10 cellular contexts compared by ENCODE assay signal in genomic region chr7:100166317-100166940, GRCh38. TPM values are rescaled to one million over a fixed set of nuclear protein-coding genes. Genes with fewer than 3 reads are reported as not detected.
A peak's percentile ranks its signal among the peaks of the same experiment; 100 is the strongest.
DNase-seq lines count a peak whose midpoint lies in the region; ATAC-seq, FAIRE-seq and TF ChIP-seq lines count a peak whose summit lies in the region.
"Had no signal": no experiment of that assay in that cellular context is flagged by ENCODE, and none has a peak within 500 bp of the region (broad histone marks: within the 10 kb centered on the region; RNA-seq: fewer than 3 reads in every experiment).

No MANE protein-coding gene starts in this region.

- H3K36me3 Mint-ChIP-seq in activated CD8-positive, alpha-beta memory T cell treated with anti-CD3 and anti-CD28 coated beads, Interleukin-2, amount 10 ng/mL, durations not matched to agents 7 days and 5 days: no peaks in the 10 kb centered on the region
- no peaks in the 10 kb centered on the region for H3K36me3 Mint-ChIP-seq in activated T-helper 1 cell treated with anti-CD3 and anti-CD28 coated beads, Interleukin-12 subunit alpha, Interleukin-12 subunit beta, Interleukin-2, Interleukin-4 antibody, amounts not matched to agents 30 ng/mL and 10 ng/mL and 1 ng/mL, durations not matched to agents 14 hours and 24 hours and 36 hours (ENCODE audit: low read depth)

- H3K4me1 Mint-ChIP-seq in activated CD8-positive, alpha-beta memory T cell treated with anti-CD3 and anti-CD28 coated beads, Interleukin-2, amount 10 ng/mL, durations not matched to agents 7 days and 5 days: peaks cover 70% of the 10 kb centered on the region
- peaks cover 76% of the 10 kb centered on the region for H3K4me1 Mint-ChIP-seq in activated T-helper 1 cell treated with anti-CD3 and anti-CD28 coated beads, Interleukin-12 subunit alpha, Interleukin-12 subunit beta, Interleukin-2, Interleukin-4 antibody, amounts not matched to agents 30 ng/mL and 10 ng/mL and 1 ng/mL, durations not matched to agents 14 hours and 24 hours and 36 hours (ENCODE audit: low read depth)

- H3K9ac ChIP-seq in kidney (ENCODE audit: low read length in 2 of 2): no peak overlapping the region

- 73% methylated on average over 16 of the region's 16 CpGs for WGBS in thymus
- WGBS in right cardiac atrium: 79% methylated on average over 16 of the region's 16 CpGs

- DNase-seq in activated CD8-positive, alpha-beta memory T cell treated with anti-CD3 and anti-CD28 coated beads, Interleukin-2, amount 10 ng/mL, durations not matched to agents 7 days and 5 days: peak; percentile 61
- no peak for DNase-seq in activated CD8-positive, alpha-beta memory T cell treated with anti-CD3 and anti-CD28 coated beads, Interleukin-2, amount 50 U/mL, for 4 hours
- DNase-seq in activated T-helper 1 cell treated with anti-CD3 and anti-CD28 coated beads, Interleukin-12 subunit alpha, Interleukin-12 subunit beta, Interleukin-2, Interleukin-4 antibody, amounts not matched to agents 30 ng/mL and 10 ng/mL and 1 ng/mL, durations not matched to agents 14 hours and 24 hours and 36 hours (ENCODE audit: low spot score): peak; percentile 31
- DNase-seq in kidney (peak; percentile 55), right cardiac atrium (no peak), COR-L47 (lab: John Stamatoyannopoulos, UW) (no peak)
- DNase-seq: NCI-H146 had no signal

- CTCF ChIA-PET in activated CD8-positive, alpha-beta memory T cell treated with anti-CD3 and anti-CD28 coated beads, Interleukin-2, amount 10 ng/mL, durations not matched to agents 7 days and 5 days (lab: Charles Lee): interaction anchor here (0.9 to 2.8 kb wide), 6 partner anchors 11 to 52 kb away, joined by 3 to 11 read pairs (median 4); partner anchors contain the start of genes GPC2 and LAMTOR4

- peak; percentile 50 for ATAC-seq in activated CD8-positive, alpha-beta memory T cell treated with anti-CD3 and anti-CD28 coated beads, Interleukin-2, amount 10 ng/mL, durations not matched to agents 7 days and 5 days
- ATAC-seq in right cardiac atrium (no peak), HG02763 (IDR thresholded peaks at IDR 0.05; ENCODE audit: unreplicated experiment) (no peak)

- TF ChIP-seq CTCF in kidney (IDR thresholded peaks at IDR 0.05; ENCODE audit: borderline replicate concordance, extremely low read depth, insufficient read depth): no peak

- H3K27ac ChIP-seq in kidney (ENCODE audit: low read depth in 2 of 2, low read length in 2 of 2): no peak overlapping the region
- peak overlapping the region; percentile 62 for H3K27ac ChIP-seq in thymus (ENCODE audit: low read depth)
- no peak overlapping the region for H3K27ac ChIP-seq in right cardiac atrium (ENCODE audit: low read length)
- H3K27ac ChIP-seq: tibial nerve had no signal

- peaks cover 40% of the 10 kb centered on the region for H3K27me3 Mint-ChIP-seq in activated CD8-positive, alpha-beta memory T cell treated with anti-CD3 and anti-CD28 coated beads, Interleukin-2, amount 10 ng/mL, durations not matched to agents 7 days and 5 days
- peaks cover 20% of the 10 kb centered on the region for H3K27me3 Mint-ChIP-seq in activated T-helper 1 cell treated with anti-CD3 and anti-CD28 coated beads, Interleukin-12 subunit alpha, Interleukin-12 subunit beta, Interleukin-2, Interleukin-4 antibody, amounts not matched to agents 30 ng/mL and 10 ng/mL and 1 ng/mL, durations not matched to agents 14 hours and 24 hours and 36 hours (ENCODE audit: insufficient read depth)

- H3K9me3 Mint-ChIP-seq in activated CD8-positive, alpha-beta memory T cell treated with anti-CD3 and anti-CD28 coated beads, Interleukin-2, amount 10 ng/mL, durations not matched to agents 7 days and 5 days (ENCODE audit: low read depth): no peaks in the 10 kb centered on the region
- H3K9me3 Mint-ChIP-seq in activated T-helper 1 cell treated with anti-CD3 and anti-CD28 coated beads, Interleukin-12 subunit alpha, Interleukin-12 subunit beta, Interleukin-2, Interleukin-4 antibody, amounts not matched to agents 30 ng/mL and 10 ng/mL and 1 ng/mL, durations not matched to agents 14 hours and 24 hours and 36 hours: no peaks in the 10 kb centered on the region

- peak overlapping the region; percentile 48 for H3K27ac Mint-ChIP-seq in activated CD8-positive, alpha-beta memory T cell treated with anti-CD3 and anti-CD28 coated beads, Interleukin-2, amount 10 ng/mL, durations not matched to agents 7 days and 5 days
- peak overlapping the region; percentile 59 for H3K27ac Mint-ChIP-seq in activated T-helper 1 cell treated with anti-CD3 and anti-CD28 coated beads, Interleukin-12 subunit alpha, Interleukin-12 subunit beta, Interleukin-2, Interleukin-4 antibody, amounts not matched to agents 30 ng/mL and 10 ng/mL and 1 ng/mL, durations not matched to agents 14 hours and 24 hours and 36 hours

- no peaks in the 10 kb centered on the region for H3K36me3 ChIP-seq in kidney (ENCODE audit: control insufficient read depth in 1 of 2, insufficient read depth in 2 of 2, low read length in 2 of 2)
- H3K36me3 ChIP-seq in thymus (ENCODE audit: control insufficient read depth, insufficient read depth): peaks cover 3% of the 10 kb centered on the region

- H3K4me1 ChIP-seq in kidney (ENCODE audit: control insufficient read depth in 1 of 2, insufficient read depth in 1 of 2, low read depth in 1 of 2, low read length in 2 of 2): peaks cover 3 to 5% of the 10 kb centered on the region in 2 donors
- H3K4me1 ChIP-seq in thymus (ENCODE audit: control insufficient read depth, insufficient read depth, low read length): peaks cover 62% of the 10 kb centered on the region
- peaks cover 3% of the 10 kb centered on the region for H3K4me1 ChIP-seq in right cardiac atrium (ENCODE audit: control insufficient read depth, insufficient read depth, low read length)

- no peak for FAIRE-seq in kidney (lab: Jason Lieb, UNC)

- intact Hi-C loops in activated T-helper 1 cell treated with anti-CD3 and anti-CD28 coated beads, Interleukin-12 subunit alpha, Interleukin-12 subunit beta, Interleukin-2, Interleukin-4 antibody, amounts not matched to agents 30 ng/mL and 10 ng/mL and 1 ng/mL, durations not matched to agents 14 hours and 24 hours and 36 hours (cut with micrococcal nuclease): loop anchor here (5.0 kb wide), 1 partner anchor 41 kb away; no protein-coding TSS in a partner anchor
- intact Hi-C loops in kidney (cut with DNase I) (no loop called here), right cardiac atrium (cut with DNase I) (no loop called here)

- no peaks in the 10 kb centered on the region for H3K9me3 ChIP-seq in kidney (ENCODE audit: control insufficient read depth in 1 of 2, low read length in 2 of 2)
- no peaks in the 10 kb centered on the region for H3K9me3 ChIP-seq in thymus (ENCODE audit: control insufficient read depth)
- no peaks in the 10 kb centered on the region for H3K9me3 ChIP-seq in right cardiac atrium (ENCODE audit: control insufficient read depth, low read length)
- H3K9me3 ChIP-seq: tibial nerve had no signal

- H3K4me3 Mint-ChIP-seq in activated CD8-positive, alpha-beta memory T cell treated with anti-CD3 and anti-CD28 coated beads, Interleukin-2, amount 10 ng/mL, durations not matched to agents 7 days and 5 days: peak overlapping the region; percentile 3
- peak overlapping the region; percentile 78 for H3K4me3 Mint-ChIP-seq in activated T-helper 1 cell treated with anti-CD3 and anti-CD28 coated beads, Interleukin-12 subunit alpha, Interleukin-12 subunit beta, Interleukin-2, Interleukin-4 antibody, amounts not matched to agents 30 ng/mL and 10 ng/mL and 1 ng/mL, durations not matched to agents 14 hours and 24 hours and 36 hours

- no peak overlapping the region for H3K4me3 ChIP-seq in kidney (ENCODE audit: low read length in 2 of 2)
- peak overlapping the region; percentile 8 for H3K4me3 ChIP-seq in thymus (ENCODE audit: low read length)
- H3K4me3 ChIP-seq in right cardiac atrium (ENCODE audit: low read length): no peak overlapping the region

- H3K27me3 ChIP-seq in thymus (ENCODE audit: control insufficient read depth, insufficient read depth) (no peaks in the 10 kb centered on the region), right cardiac atrium (ENCODE audit: control insufficient read depth, insufficient read depth) (no peaks in the 10 kb centered on the region)

RNA-seq across cellular contexts. Expression of gene GAL3ST4, which starts 2.0 kb away (rescaled TPM):
- 1 to 10 TPM in 1 of 2 experiments, under 1 TPM in 1; 0.61 to 1.4 TPM for total RNA-seq in activated CD8-positive, alpha-beta memory T cell treated with anti-CD3 and anti-CD28 coated beads, Interleukin-2, amount 10 ng/mL, durations not matched to agents 7 days and 5 days
- 1.3 and 1.5 TPM in 2 replicates for total RNA-seq in activated T-helper 1 cell treated with anti-CD3 and anti-CD28 coated beads, Interleukin-12 subunit alpha, Interleukin-12 subunit beta, Interleukin-2, Interleukin-4 antibody, amounts not matched to agents 30 ng/mL and 10 ng/mL and 1 ng/mL, durations not matched to agents 14 hours and 24 hours and 36 hours
- 3.2 TPM for total RNA-seq in kidney
- 1.2 TPM for polyA plus RNA-seq in kidney (ENCODE audit: insufficient read depth, low read depth, low replicate concordance)
- polyA plus RNA-seq in thymus: 12.8 TPM
- total RNA-seq in right cardiac atrium: 1 to 10 TPM; 2.0 to 3.5 (median 2.3) TPM
- polyA plus RNA-seq in right cardiac atrium: 1.7 TPM

RNA-seq across cellular contexts. Expression of gene TRAPPC14, which starts 7.9 kb away (rescaled TPM):
- 10 to 100 TPM; 36.8 to 43.5 TPM for total RNA-seq in activated CD8-positive, alpha-beta memory T cell treated with anti-CD3 and anti-CD28 coated beads, Interleukin-2, amount 10 ng/mL, durations not matched to agents 7 days and 5 days
- 43.9 and 44.3 TPM in 2 replicates for total RNA-seq in activated T-helper 1 cell treated with anti-CD3 and anti-CD28 coated beads, Interleukin-12 subunit alpha, Interleukin-12 subunit beta, Interleukin-2, Interleukin-4 antibody, amounts not matched to agents 30 ng/mL and 10 ng/mL and 1 ng/mL, durations not matched to agents 14 hours and 24 hours and 36 hours
- total RNA-seq in kidney (27.1 TPM), right cardiac atrium (10 to 100 TPM in 2 of 4 donors, 1 to 10 TPM in 2; 7.2 to 11.5 (median 9.7) TPM)
- polyA plus RNA-seq in kidney (ENCODE audit: insufficient read depth, low read depth, low replicate concordance) (14.8 TPM), thymus (46.9 TPM), right cardiac atrium (7.7 TPM)

RNA-seq across cellular contexts. Expression of gene GPC2, which starts 10.8 kb away (rescaled TPM):
- total RNA-seq in activated CD8-positive, alpha-beta memory T cell treated with anti-CD3 and anti-CD28 coated beads, Interleukin-2, amount 10 ng/mL, durations not matched to agents 7 days and 5 days: 1 to 10 TPM; 2.9 to 6.2 TPM
- total RNA-seq in activated T-helper 1 cell treated with anti-CD3 and anti-CD28 coated beads, Interleukin-12 subunit alpha, Interleukin-12 subunit beta, Interleukin-2, Interleukin-4 antibody, amounts not matched to agents 30 ng/mL and 10 ng/mL and 1 ng/mL, durations not matched to agents 14 hours and 24 hours and 36 hours: 3.9 and 4.8 TPM in 2 replicates
- total RNA-seq in kidney (1.8 TPM), right cardiac atrium (under 1 TPM; 0.09 to 0.78 (median 0.29) TPM)
- polyA plus RNA-seq in kidney (ENCODE audit: insufficient read depth, low read depth, low replicate concordance) (0.73 TPM), thymus (8.5 TPM), right cardiac atrium (0.38 TPM)

RNA-seq across cellular contexts. Expression of gene STAG3, which starts 11.3 kb away (rescaled TPM):
- 10 to 100 TPM in 1 of 2 experiments, 1 to 10 TPM in 1; 8.1 to 20.2 TPM for total RNA-seq in activated CD8-positive, alpha-beta memory T cell treated with anti-CD3 and anti-CD28 coated beads, Interleukin-2, amount 10 ng/mL, durations not matched to agents 7 days and 5 days
- 25.0 and 30.6 TPM in 2 replicates for total RNA-seq in activated T-helper 1 cell treated with anti-CD3 and anti-CD28 coated beads, Interleukin-12 subunit alpha, Interleukin-12 subunit beta, Interleukin-2, Interleukin-4 antibody, amounts not matched to agents 30 ng/mL and 10 ng/mL and 1 ng/mL, durations not matched to agents 14 hours and 24 hours and 36 hours
- total RNA-seq in kidney: 3.7 TPM
- polyA plus RNA-seq in kidney (ENCODE audit: insufficient read depth, low read depth, low replicate concordance): 3.4 TPM
- 36.0 TPM for polyA plus RNA-seq in thymus
- total RNA-seq in right cardiac atrium: 1 to 10 TPM in 1 of 4 donors, under 1 TPM in 2, not detected in 1; 0.64 to 1.1 (median 0.91) TPM
- 0.41 TPM for polyA plus RNA-seq in right cardiac atrium

RNA-seq across cellular contexts. Expression of gene LAMTOR4, which starts 17.7 kb away (rescaled TPM):
- total RNA-seq in activated CD8-positive, alpha-beta memory T cell treated with anti-CD3 and anti-CD28 coated beads, Interleukin-2, amount 10 ng/mL, durations not matched to agents 7 days and 5 days: 100 to 1,000 TPM; 119 to 151 TPM
- total RNA-seq in activated T-helper 1 cell treated with anti-CD3 and anti-CD28 coated beads, Interleukin-12 subunit alpha, Interleukin-12 subunit beta, Interleukin-2, Interleukin-4 antibody, amounts not matched to agents 30 ng/mL and 10 ng/mL and 1 ng/mL, durations not matched to agents 14 hours and 24 hours and 36 hours: 119 and 133 TPM in 2 replicates
- total RNA-seq in kidney (122 TPM), right cardiac atrium (100 to 1,000 TPM in 2 of 4 donors, 10 to 100 TPM in 2; 88.7 to 118 (median 108) TPM)
- polyA plus RNA-seq in kidney (ENCODE audit: insufficient read depth, low read depth, low replicate concordance) (470 TPM), thymus (448 TPM), right cardiac atrium (193 TPM)

Comparison
In these comparisons a context has a peak if more than half of its experiments do, and no peak if none do; other contexts are left out.
1. DNase-seq: peak in activated CD8-positive, alpha-beta memory T cell treated with anti-CD3 and anti-CD28 coated beads, Interleukin-2, amount 10 ng/mL, durations not matched to agents 7 days and 5 days (single experiment), activated T-helper 1 cell treated with anti-CD3 and anti-CD28 coated beads, Interleukin-12 subunit alpha, Interleukin-12 subunit beta, Interleukin-2, Interleukin-4 antibody, amounts not matched to agents 30 ng/mL and 10 ng/mL and 1 ng/mL, durations not matched to agents 14 hours and 24 hours and 36 hours (single experiment) and kidney (single experiment); none in activated CD8-positive, alpha-beta memory T cell treated with anti-CD3 and anti-CD28 coated beads, Interleukin-2, amount 50 U/mL, for 4 hours (single experiment), right cardiac atrium (0 of 3) and COR-L47 (single experiment).